1 cellular context compared by ENCODE assay signal in the genomic region with DNA sequence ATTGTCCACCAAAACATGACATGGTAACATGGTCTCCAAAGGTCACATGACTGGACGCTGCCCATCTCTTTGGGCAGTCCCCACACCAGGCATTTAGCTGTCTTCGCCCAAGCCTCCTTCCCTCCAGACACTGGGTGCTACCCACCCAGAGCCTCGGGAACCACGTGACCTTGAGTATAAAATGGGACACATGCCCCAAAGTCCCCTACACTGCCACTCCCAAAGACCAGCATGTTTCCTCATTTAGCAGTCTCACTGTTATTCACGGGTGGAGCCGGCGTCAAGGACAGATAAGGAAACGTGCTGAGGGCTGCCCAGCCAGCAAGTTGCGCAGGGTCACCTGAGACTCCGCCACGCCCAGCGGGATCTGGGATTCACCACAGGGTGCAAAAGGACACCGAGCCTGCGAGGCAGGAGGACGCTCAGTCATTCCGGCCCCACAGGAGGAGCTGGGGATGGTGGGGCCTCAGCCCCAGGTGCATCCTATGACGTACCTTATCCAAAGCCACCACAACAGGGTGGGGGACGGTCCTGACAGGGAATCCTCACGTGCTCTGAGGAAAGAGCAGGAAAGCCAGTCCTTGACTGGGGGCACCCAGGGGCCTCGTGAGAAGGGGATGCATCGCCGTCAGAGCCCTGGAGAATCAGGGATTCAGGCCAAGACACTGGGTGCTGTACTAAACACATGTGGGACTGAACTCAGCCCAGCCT.
TF ChIP-seq lines count a peak whose summit lies in the region.

No MANE protein-coding gene starts in this region.

TF ChIP-seq in IMR-90, 13 proteins besides CTCF, POLR2A, EP300 and RAD21 (continued from another document):
- TF ChIP-seq, protein P1, sequence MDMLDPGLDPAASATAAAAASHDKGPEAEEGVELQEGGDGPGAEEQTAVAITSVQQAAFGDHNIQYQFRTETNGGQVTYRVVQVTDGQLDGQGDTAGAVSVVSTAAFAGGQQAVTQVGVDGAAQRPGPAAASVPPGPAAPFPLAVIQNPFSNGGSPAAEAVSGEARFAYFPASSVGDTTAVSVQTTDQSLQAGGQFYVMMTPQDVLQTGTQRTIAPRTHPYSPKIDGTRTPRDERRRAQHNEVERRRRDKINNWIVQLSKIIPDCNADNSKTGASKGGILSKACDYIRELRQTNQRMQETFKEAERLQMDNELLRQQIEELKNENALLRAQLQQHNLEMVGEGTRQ (IDR thresholded peaks at IDR 0.05; ENCODE audit: low read depth, low read length): no peak
- no peak for TF ChIP-seq CHD1 (IDR thresholded peaks at IDR 0.05; ENCODE audit: low read depth, low read length)
